Comparison of ENCODE assay signal across 25 cellular contexts in the genomic region with DNA sequence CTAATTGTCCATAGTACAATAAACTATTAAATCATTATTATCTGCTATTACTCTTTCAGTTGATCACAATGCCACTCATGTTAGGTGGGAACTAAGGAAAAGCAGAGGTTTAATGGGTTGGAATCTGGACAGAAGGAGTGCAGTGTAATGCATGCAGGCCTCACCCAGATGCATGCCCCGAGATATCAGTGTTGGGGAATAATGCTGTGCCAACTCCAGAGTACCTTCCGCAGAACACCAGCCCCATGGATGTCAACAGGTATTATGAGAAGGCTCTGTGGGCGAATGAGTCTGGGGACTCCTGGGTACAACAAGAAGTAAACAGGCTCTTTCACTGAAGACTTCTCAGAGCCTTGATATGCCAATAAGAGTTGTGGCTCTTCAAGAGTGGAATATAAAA.
"Had no signal": no experiment of that assay in that cellular context is flagged by ENCODE, and none has a peak within 500 bp of the region (broad histone marks: within the 10 kb centered on the region; RNA-seq: fewer than 3 reads in every experiment).

No MANE protein-coding gene starts in this region.

- H3K36me3 ChIP-seq: stomach, suprapubic skin, thoracic aorta, thyroid gland, tibial artery, tibial nerve, transverse colon, upper lobe of left lung, upper lobe of right lung, uterus, vagina had no signal

- H3K9me3 ChIP-seq: stomach, suprapubic skin, testis, thoracic aorta, thyroid gland, tibial artery, tibial nerve, transverse colon, upper lobe of left lung, upper lobe of right lung, uterus, vagina had no signal

- H3K27me3 ChIP-seq: stomach, testis, thyroid gland, tibial artery, tibial nerve, transverse colon, upper lobe of left lung, upper lobe of right lung, uterus, vagina had no signal

- ATAC-seq: stimulated activated effector memory CD8-positive, alpha-beta T cell treated with anti-CD3 and anti-CD28 coated beads, Interleukin-12 subunit alpha, Interleukin-12 subunit beta, amount 100 ng/mL, for 72 hours; stimulated activated memory B cell treated with anti-CD40 and anti-IgM and Interleukin-4, amounts not matched to agents 10 μg/mL and 1 μg/mL and 100 μg/mL, for 72 hours; stimulated activated naive B cell treated with anti-CD40 and anti-IgM and Interleukin-4, amounts not matched to agents 10 μg/mL and 1 μg/mL and 100 μg/mL, for 72 hours; stimulated activated naive CD8-positive, alpha-beta T cell treated with anti-CD3 and anti-CD28 coated beads, Interleukin-15, amount 100 ng/mL, for 72 hours; stimulated activated naive CD8-positive, alpha-beta T cell treated with anti-CD3 and anti-CD28 coated beads, Interleukin-15, Interleukin-2, amounts not matched to agents 100 U/mL and 50 U/mL, for 24 hours; upper lobe of right lung had no signal

- DNase-seq: stimulated activated CD4-positive, alpha-beta T cell treated with anti-CD3 and anti-CD28 coated beads, Interleukin-2, amount 100 ng/mL, for 48 hours; stimulated activated CD4-positive, alpha-beta T cell treated with anti-CD3 and anti-CD28 coated beads, Interleukin-4, amount 100 ng/mL, for 1 hour; stimulated activated CD4-positive, alpha-beta T cell treated with anti-CD3 and anti-CD28 coated beads, Interleukin-4, amount 100 ng/mL, for 24 hours; stimulated activated CD4-positive, alpha-beta T cell treated with anti-CD3 and anti-CD28 coated beads, Interleukin-4, amount 100 ng/mL, for 4 hours; stimulated activated CD8-positive, alpha-beta memory T cell treated with anti-CD3 and anti-CD28 coated beads, Interleukin-4, amount 100 ng/mL, for 48 hours; stimulated activated naive B cell treated with anti-CD40 and anti-IgM and Interleukin-4, amounts not matched to agents 10 μg/mL and 1 μg/mL and 100 μg/mL, for 72 hours; stimulated activated naive CD4-positive, alpha-beta T cell; stimulated activated naive CD4-positive, alpha-beta T cell treated with Interleukin-2 at 50 U/mL for 16 hours; stimulated activated naive CD8-positive, alpha-beta T cell treated with anti-CD3 and anti-CD28 coated beads, Interleukin-15, amount 100 ng/mL, for 72 hours; stimulated activated naive CD8-positive, alpha-beta T cell treated with anti-CD3 and anti-CD28 coated beads, Interleukin-15, Interleukin-2, amounts not matched to agents 100 U/mL and 50 U/mL, for 24 hours; stomach; substantia nigra; testis; thyroid gland; tibial artery; transverse colon; upper lobe of left lung; upper lobe of right lung; uterus had no signal

- H3K27ac ChIP-seq: stomach, suprapubic skin, testis, thoracic aorta, thyroid gland, tibial artery, tibial nerve, transverse colon, upper lobe of left lung, upper lobe of right lung, uterus, vagina had no signal

- H3K4me3 ChIP-seq: stomach, suprapubic skin, testis, thoracic aorta, thyroid gland, tibial artery, tibial nerve, transverse colon, upper lobe of left lung, upper lobe of right lung, uterus, vagina had no signal

- H3K4me1 ChIP-seq: stomach, suprapubic skin, testis, thyroid gland, tibial artery, tibial nerve, transverse colon, upper lobe of left lung, upper lobe of right lung, uterus, vagina had no signal
